Comparison of ENCODE assay signal across 24 cellular contexts in the genomic region with DNA sequence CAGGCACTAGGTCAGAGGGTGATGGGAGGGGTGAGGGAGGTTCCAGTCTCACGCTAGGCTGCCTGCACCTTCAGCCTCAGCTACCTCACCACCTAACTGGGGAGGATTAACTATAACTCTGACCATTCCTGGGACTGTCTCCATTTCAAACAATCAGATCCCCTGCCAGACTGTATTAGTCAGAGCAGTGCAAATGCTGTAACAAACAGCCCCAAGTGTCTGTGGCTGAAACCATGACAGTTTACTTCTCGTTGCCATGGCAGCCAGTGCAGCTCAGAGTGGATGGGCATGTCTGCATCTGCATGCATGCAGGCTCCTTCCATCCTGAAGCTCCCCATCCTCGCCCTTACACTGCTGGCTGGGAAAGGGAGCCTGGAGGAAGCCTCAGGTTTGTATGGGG.
DNase-seq lines count a peak whose midpoint lies in the region; ATAC-seq, FAIRE-seq and TF ChIP-seq lines count a peak whose summit lies in the region.
"Had no signal": no experiment of that assay in that cellular context is flagged by ENCODE, and none has a peak within 500 bp of the region (broad histone marks: within the 10 kb centered on the region; RNA-seq: fewer than 3 reads in every experiment).

No MANE protein-coding gene starts in this region.

- H3K36me3 ChIP-seq in K562 (ENCODE audit: control insufficient read depth, insufficient read depth, low read length): no peaks in the 10 kb centered on the region
- H3K36me3 ChIP-seq: BE2C had no signal

- no peak for TF ChIP-seq RAD21 in K562 (CRISPR knock-in tag; conservative IDR thresholded peaks at IDR 0.05 in 1 of 2, IDR thresholded peaks at IDR 0.05 in 1 of 2)

- CTCF ChIA-PET in K562 (lab: Yijun Ruan, JAX; ENCODE audit: low intra/inter-chr PET ratio): no interaction called here
- CTCF ChIA-PET in WTC11 (lab: Charles Lee): no interaction called here

- peaks cover 0 to 6% of the 10 kb centered on the region in 2 donors for H3K36me3 Mint-ChIP-seq in activated naive CD4-positive, alpha-beta T cell treated with anti-CD3 and anti-CD28 coated beads, Interleukin-2, amount 50 U/mL, for 72 hours
- no peaks in the 10 kb centered on the region for H3K36me3 Mint-ChIP-seq in WTC11
- H3K36me3 Mint-ChIP-seq: CD4-positive, CD25-positive, alpha-beta regulatory T cell; IgD-negative memory B cell had no signal

- H3K27me3 ChIP-seq in K562 (ENCODE audit: control insufficient read depth in 2 of 2, insufficient read depth in 2 of 2, low read length in 2 of 2): no peaks in the 10 kb centered on the region

- no peak for TF ChIP-seq CTCF in K562 (IDR thresholded peaks at IDR 0.05 in 2 of 3, conservative IDR thresholded peaks at IDR 0.05 in 1 of 3; ENCODE audit: insufficient read depth in 2 of 3, low read depth in 1 of 3, low read length in 3 of 3)
- no peak for TF ChIP-seq CTCF in WTC11 (IDR thresholded peaks at IDR 0.05)

- H3K27me3 Mint-ChIP-seq in WTC11 (ENCODE audit: low read depth): no peaks in the 10 kb centered on the region

- BruUV-seq in K562 (replicated peaks; lab: Mats Ljungman, UMichigan): no TSS peak

- H3K9me1 ChIP-seq in K562 (ENCODE audit: control insufficient read depth, insufficient read depth, low read length): no peaks in the 10 kb centered on the region

- no peaks in the 10 kb centered on the region for H4K20me1 ChIP-seq in K562 (replicated peaks; ENCODE audit: control insufficient read depth, insufficient read depth, low read length)

- no peak overlapping the region for H3K9ac ChIP-seq in K562 (ENCODE audit: insufficient read depth in 1 of 2, low read depth in 2 of 2, low read length in 2 of 2)

- H3K4me2 ChIP-seq in K562 (ENCODE audit: insufficient read depth, low read length): no peak overlapping the region
- H3K4me2 ChIP-seq: GM23338 had no signal

- no peak overlapping the region for H2AFZ ChIP-seq in K562 (ENCODE audit: low read depth, low read length)
- H2AFZ ChIP-seq: GM23338 had no signal

- no peak overlapping the region for H3K4me3 Mint-ChIP-seq in WTC11
- H3K4me3 Mint-ChIP-seq: CD4-positive, CD25-positive, alpha-beta regulatory T cell; CD8-positive, alpha-beta memory T cell; GM23338; IgD-negative memory B cell had no signal

- H3K27ac Mint-ChIP-seq in activated naive CD4-positive, alpha-beta T cell treated with anti-CD3 and anti-CD28 coated beads, Interleukin-2, amount 50 U/mL, for 72 hours: no peak overlapping the region
- no peak overlapping the region for H3K27ac Mint-ChIP-seq in WTC11
- H3K27ac Mint-ChIP-seq: CD4-positive, CD25-positive, alpha-beta regulatory T cell; CD8-positive, alpha-beta memory T cell; GM23338; IgD-negative memory B cell had no signal

- H3K4me1 ChIP-seq in K562 (replicated peaks in 1 of 2; ENCODE audit: control insufficient read depth in 2 of 2, insufficient read depth in 2 of 2, low read length in 2 of 2): no peaks in the 10 kb centered on the region; a peak in 1 of 5 replicates
- H3K4me1 ChIP-seq: BE2C had no signal

- peaks cover 0 to 10% of the 10 kb centered on the region in 2 donors for H3K9me3 Mint-ChIP-seq in activated naive CD4-positive, alpha-beta T cell treated with anti-CD3 and anti-CD28 coated beads, Interleukin-2, amount 50 U/mL, for 72 hours
- H3K9me3 Mint-ChIP-seq in WTC11: peaks cover 9% of the 10 kb centered on the region
- H3K9me3 Mint-ChIP-seq: GM23338 had no signal

- H3K9me3 ChIP-seq in K562 (replicated peaks; ENCODE audit: control insufficient read depth, insufficient read depth, low read depth, low read length): no peaks in the 10 kb centered on the region
- H3K9me3 ChIP-seq: BE2C had no signal

- no peaks in the 10 kb centered on the region for H3K4me1 Mint-ChIP-seq in WTC11
- H3K4me1 Mint-ChIP-seq: CD4-positive, CD25-positive, alpha-beta regulatory T cell; CD8-positive, alpha-beta memory T cell; GM23338; IgD-negative memory B cell had no signal

- ATAC-seq in activated naive CD4-positive, alpha-beta T cell treated with anti-CD3 and anti-CD28 coated beads, Interleukin-2, amount 50 U/mL, for 72 hours: peak; percentile 50 to 60
- ATAC-seq in K562 (no peak), WTC11 (no peak), GM18505 (IDR thresholded peaks at IDR 0.05; ENCODE audit: unreplicated experiment) (no peak)
- ATAC-seq: GM23338, HCT116, HepG2 had no signal

- H3K4me3 ChIP-seq in K562: no peak overlapping the region
- H3K4me3 ChIP-seq: GM23338 had no signal

- no peak overlapping the region for H3K27ac ChIP-seq in K562 (ENCODE audit: extremely low read depth, low read depth, low read length)

- no peaks in the 10 kb centered on the region for H3K79me2 ChIP-seq in K562 (ENCODE audit: control insufficient read depth, insufficient read depth, low read length)

- TF ChIP-seq POLR2A in K562 (conservative IDR thresholded peaks at IDR 0.05) (no peak), GM18505 (IDR thresholded peaks at IDR 0.05; ENCODE audit: borderline replicate concordance, extremely low read depth, insufficient read depth, insufficient read length) (no peak)

- WGBS in K562 (ENCODE audit: insufficient coverage, low coverage, missing lambda C conversion rate): 0% methylated on average over 3 of the region's 3 CpGs

- no peak for FAIRE-seq in K562 (lab: Jason Lieb, UNC)
- FAIRE-seq: A204.1, G401.6, GM12891, HepG2 had no signal

- POLR2A ChIA-PET in K562 (lab: Yijun Ruan, JAX) (interaction anchor here (0.6 kb wide), 1 partner anchor 1152 kb away, joined by 4 read pairs; no protein-coding TSS in a partner anchor), WTC11 (lab: Charles Lee) (no interaction called here)

- no peak for DNase-seq in activated naive CD4-positive, alpha-beta T cell treated with anti-CD3 and anti-CD28 coated beads, Interleukin-2, amount 50 U/mL, for 72 hours (ENCODE audit: low spot score in 2 of 2)
- DNase-seq in activated naive CD4-positive, alpha-beta T cell (lab: John Stamatoyannopoulos, UW): no peak
- DNase-seq in K562 (ENCODE audit: extremely low read depth in 1 of 4, low spot score in 3 of 4) (no peak), glomerular visceral epithelial cell (ENCODE audit: extremely low spot score) (peak; percentile 15), WTC11 (ENCODE audit: low spot score) (no peak), iPS-NIHi7 (ENCODE audit: extremely low spot score) (no peak)
- DNase-seq: BE2C; C1 segment of cervical spinal cord; CD4-positive, CD25-positive, alpha-beta regulatory T cell; CD8-positive, alpha-beta memory T cell; COR-L47; DMS 273 treated with DMSO at 0.1 percent for 48 hours; DMS53; DND-41; EL; H7 had no signal

- no peak for TF ChIP-seq EP300 in K562 (IDR thresholded peaks at IDR 0.05; ENCODE audit: low read length)

- in situ Hi-C loops in K562 (cut with MboI): no loop called here

- intact Hi-C loops in K562 (cut with micrococcal nuclease): no loop called here

TF ChIP-seq in K562, 482 proteins besides CTCF, POLR2A, EP300 and RAD21:
- TF ChIP-seq TRIM28 (IDR thresholded peaks at IDR 0.05) (no peak), CHD4 (IDR thresholded peaks at IDR 0.05; ENCODE audit: insufficient read depth, insufficient replicate concordance, low read depth, low read length, poor library complexity, severe bottlenecking) (no peak), GTF2E2 (tag; IDR thresholded peaks at IDR 0.05) (no peak), ADNP (tag; IDR thresholded peaks at IDR 0.05) (no peak), RFX1 (IDR thresholded peaks at IDR 0.05) (peak; percentile 31), MAX (CRISPR knock-in tag; IDR thresholded peaks at IDR 0.05) (no peak)
TF ChIP-seq in K562: peak in this region for 1.

TF ChIP-seq in WTC11, 78 proteins besides CTCF, POLR2A, EP300 and RAD21 (continues in another document):
- TF ChIP-seq GTF2I (CRISPR knock-in tag; conservative IDR thresholded peaks at IDR 0.05) (no peak), E2F4 (CRISPR knock-in tag; IDR thresholded peaks at IDR 0.05; ENCODE audit: borderline replicate concordance, low read depth) (no peak), NR3C1 (CRISPR knock-in tag; conservative IDR thresholded peaks at IDR 0.05; ENCODE audit: low read depth) (no peak), E2F1 (CRISPR knock-in tag; IDR thresholded peaks at IDR 0.05) (no peak), ATF1 (CRISPR knock-in tag; IDR thresholded peaks at IDR 0.05) (no peak)

Comparison
In these comparisons a context has a peak if more than half of its experiments do, and no peak if none do; other contexts are left out.
1. ATAC-seq: peak in activated naive CD4-positive, alpha-beta T cell treated with anti-CD3 and anti-CD28 coated beads, Interleukin-2, amount 50 U/mL, for 72 hours (2 of 2); none in K562 (single experiment), WTC11 (single experiment) and GM18505 (single experiment).